In the genomic region with DNA sequence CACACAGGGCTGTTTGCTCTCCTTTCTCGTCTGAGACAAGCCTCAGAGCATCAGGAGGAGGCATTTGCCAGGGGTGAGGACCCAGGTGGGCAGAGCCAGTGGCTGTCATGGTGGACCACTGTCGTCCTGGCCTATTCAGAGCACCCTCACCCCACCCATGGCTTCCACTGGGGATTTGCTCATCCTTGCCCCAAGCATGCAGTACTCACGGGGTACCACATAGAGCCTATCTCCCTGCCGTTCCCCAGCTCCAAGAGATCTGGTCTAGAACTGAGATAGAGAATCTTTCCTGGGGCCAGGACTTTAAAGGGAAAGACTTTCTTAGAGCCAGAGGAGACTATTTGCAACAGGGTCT, we compare ENCODE assay signal across 21 cellular contexts.
A peak's percentile ranks its signal among the peaks of the same experiment; 100 is the strongest.
DNase-seq lines count a peak whose midpoint lies in the region; ATAC-seq, FAIRE-seq and TF ChIP-seq lines count a peak whose summit lies in the region.
"Had no signal": no experiment of that assay in that cellular context is flagged by ENCODE, and none has a peak within 500 bp of the region (broad histone marks: within the 10 kb centered on the region; RNA-seq: fewer than 3 reads in every experiment).

No MANE protein-coding gene starts in this region.

- no peak for ATAC-seq in HG03354 (IDR thresholded peaks at IDR 0.05; ENCODE audit: poor library complexity, severe bottlenecking, unreplicated experiment)
- ATAC-seq: Panc1 had no signal

- peaks cover 6% of the 10 kb centered on the region for H3K9me3 Mint-ChIP-seq in nephron

- H3K9me3 ChIP-seq in ascending aorta, result no peaks in the 10 kb centered on the region
- no peaks in the 10 kb centered on the region for H3K9me3 ChIP-seq in cardiac muscle cell (ENCODE audit: low read depth)
- H3K9me3 ChIP-seq in tibial artery, result no peaks in the 10 kb centered on the region

- H3K4me1 ChIP-seq in ascending aorta (peaks cover 20 to 29% of the 10 kb centered on the region in 2 donors), cardiac muscle cell (ENCODE audit: low read depth) (peaks cover 10% of the 10 kb centered on the region), tibial artery (peaks cover 4 to 51% (median 28%) of the 10 kb centered on the region in 4 donors)

- TF ChIP-seq CTCF in ascending aorta (IDR thresholded peaks at IDR 0.05), result no peak
- TF ChIP-seq CTCF in cardiac muscle cell (IDR thresholded peaks at IDR 0.05; ENCODE audit: low read depth, low read length), result no peak
- no peak for TF ChIP-seq CTCF in nephron (IDR thresholded peaks at IDR 0.05; ENCODE audit: unreplicated experiment in 3 of 3)
- no peak for TF ChIP-seq CTCF in tibial artery (IDR thresholded peaks at IDR 0.05)

- H3K4me3 ChIP-seq in ascending aorta, result no peak overlapping the region
- H3K4me3 ChIP-seq in cardiac muscle cell, result no peak overlapping the region
- no peak overlapping the region for H3K4me3 ChIP-seq in tibial artery

- H3K27ac ChIP-seq in ascending aorta, result peak overlapping the region; percentile 84 to 89
- peak overlapping the region; percentile 23 for H3K27ac ChIP-seq in cardiac muscle cell
- peak overlapping the region; percentile 70 to 78 for H3K27ac ChIP-seq in tibial artery
- H3K27ac ChIP-seq: KMS-11 had no signal

- no peak for TF ChIP-seq POLR2A in GM12891 (IDR thresholded peaks at IDR 0.05; ENCODE audit: low read depth, low read length)

- peak overlapping the region in 2 of 3 experiments; percentile 77 to 79 for H3K27ac Mint-ChIP-seq in nephron
- H3K27ac Mint-ChIP-seq: B cell; CD4-positive, alpha-beta memory T cell had no signal

- DNase-seq in ascending aorta (ENCODE audit: low spot score in 2 of 2) (no peak), cardiac muscle cell (ENCODE audit: low read depth in 1 of 2, low spot score in 1 of 2) (no peak), tibial artery (no peak), NCI-H2081 treated with DMSO at 0.1 percent for 48 hours (lab: John Stamatoyannopoulos, UW) (no peak), NCI-H146 (lab: John Stamatoyannopoulos, UW) (no peak), GM12891 (ENCODE audit: insufficient read length, low spot score) (no peak)
- DNase-seq: CD4-positive, alpha-beta memory T cell; DMS79 treated with DMSO at 0.1 percent for 48 hours; H7; NCI-H1105; NCI-H187; NCI-H2171 treated with DMSO at 0.1 percent for 48 hours; NCI-H774; SHP77 treated with DMSO at 0.1 percent for 48 hours had no signal

- H3K36me3 ChIP-seq in ascending aorta, result no peaks in the 10 kb centered on the region
- H3K36me3 ChIP-seq in cardiac muscle cell, result no peaks in the 10 kb centered on the region
- no peaks in the 10 kb centered on the region for H3K36me3 ChIP-seq in tibial artery

- no peak for FAIRE-seq in GM12891 (lab: Jason Lieb, UNC)
- FAIRE-seq: D721Med, G401.6 had no signal

- no peaks in the 10 kb centered on the region for H3K36me3 Mint-ChIP-seq in nephron (ENCODE audit: low read depth)
- H3K36me3 Mint-ChIP-seq: CD4-positive, alpha-beta memory T cell had no signal

- no peaks in the 10 kb centered on the region for H3K27me3 Mint-ChIP-seq in nephron (ENCODE audit: low read depth)

- peaks cover 21% of the 10 kb centered on the region for H3K4me1 Mint-ChIP-seq in nephron
- H3K4me1 Mint-ChIP-seq: B cell; CD4-positive, alpha-beta memory T cell had no signal

- H3K27me3 ChIP-seq in ascending aorta (no peaks in the 10 kb centered on the region), cardiac muscle cell (no peaks in the 10 kb centered on the region), tibial artery (no peaks in the 10 kb centered on the region)

- intact Hi-C loops in ascending aorta (cut with DNase I), result no loop called here
- intact Hi-C loops in tibial artery (cut with DNase I; ENCODE audit: low total_unique reads), result no loop called here

- no peak overlapping the region for H3K4me3 Mint-ChIP-seq in nephron
- H3K4me3 Mint-ChIP-seq: B cell; CD4-positive, alpha-beta memory T cell had no signal

TF ChIP-seq in GM12891, 5 proteins besides CTCF, POLR2A, EP300 and RAD21:
- TF ChIP-seq PAX5 (IDR thresholded peaks at IDR 0.05; ENCODE audit: insufficient read depth, low read length, severe bottlenecking) (no peak), POU2F2 (IDR thresholded peaks at IDR 0.05; ENCODE audit: low read depth, low read length) (no peak), SPI1 (IDR thresholded peaks at IDR 0.05; ENCODE audit: low read depth, low read length) (no peak), POLR2AphosphoS5 (IDR thresholded peaks at IDR 0.05; ENCODE audit: low read depth, low read length) (no peak), TAF1 (IDR thresholded peaks at IDR 0.05; ENCODE audit: low read depth, low read length) (no peak)

Comparison
In these comparisons a context has a peak if more than half of its experiments do, and no peak if none do; other contexts are left out.
1. H3K27ac ChIP-seq: peak in every context shown above with its lines; median percentile 86 in ascending aorta; 74 in tibial artery; 23 in cardiac muscle cell.